Comparison of ENCODE assay signal across 8 cellular contexts in the genomic region with DNA sequence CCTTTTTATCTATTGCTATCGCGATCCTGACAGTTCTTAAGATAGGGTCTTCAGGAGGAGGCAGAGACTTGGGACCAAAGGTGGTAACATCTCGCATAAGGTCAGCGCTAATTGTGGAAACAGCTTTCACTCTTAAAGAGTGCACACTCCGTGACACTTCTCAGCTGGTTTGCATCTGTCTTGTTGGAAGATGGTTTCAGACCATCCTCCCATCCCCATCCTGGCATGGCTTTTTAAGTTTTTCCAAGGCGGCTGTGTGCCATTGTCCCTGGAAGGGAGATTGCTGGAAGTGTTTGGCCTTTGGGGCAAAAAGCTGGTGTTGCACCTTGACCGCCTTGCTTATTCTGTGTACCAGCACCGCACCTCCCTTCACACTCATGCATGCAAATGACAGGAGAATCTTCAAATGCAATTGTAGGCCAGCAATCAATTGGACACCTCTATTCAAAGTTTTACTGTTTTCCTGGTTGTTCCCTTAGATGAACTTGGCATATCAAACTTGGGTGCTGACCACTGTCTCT. TPM values are rescaled to one million over a fixed set of nuclear protein-coding genes. Genes with fewer than 3 reads are reported as not detected.
A peak's percentile ranks its signal among the peaks of the same experiment; 100 is the strongest.
DNase-seq lines count a peak whose midpoint lies in the region; ATAC-seq and TF ChIP-seq lines count a peak whose summit lies in the region.
"Had no signal": no experiment of that assay in that cellular context is flagged by ENCODE, and none has a peak within 500 bp of the region (broad histone marks: within the 10 kb centered on the region; RNA-seq: fewer than 3 reads in every experiment).

No MANE protein-coding gene starts in this region.

- in situ Hi-C loops in G401 (cut with HindIII; ENCODE audit: low sequenced_read_pairs) = no loop called here

- H3K27me3 Mint-ChIP-seq in activated B cell treated with CpG ODN at 0.5 μM for 24 hours = no peaks in the 10 kb centered on the region
- H3K27me3 Mint-ChIP-seq in stimulated activated memory B cell treated with anti-CD40 and anti-IgM and Interleukin-4, amounts not matched to agents 10 μg/mL and 1 μg/mL and 100 μg/mL, for 72 hours = no peaks in the 10 kb centered on the region

- peak overlapping the region; percentile 84 for H3K4me3 ChIP-seq in HL-60 (replicated peaks; ENCODE audit: insufficient read depth, low read length)
- peak overlapping the region; percentile 53 for H3K4me3 ChIP-seq in iPS-11a (ENCODE audit: low read depth, low read length)

- H3K27me3 ChIP-seq in HL-60 (ENCODE audit: insufficient read depth, poor library complexity, severe bottlenecking) = no peaks in the 10 kb centered on the region

- TF ChIP-seq CTCF in HL-60 (IDR thresholded peaks at IDR 0.05; ENCODE audit: insufficient read depth, low read length) (no peak), activated B cell treated with CpG ODN at 0.5 μM for 24 hours (IDR thresholded peaks at IDR 0.05) (no peak)

- intact Hi-C loops in activated B cell treated with CpG ODN at 0.5 μM for 24 hours (cut with micrococcal nuclease) = loop anchor here (5.0 kb wide), 1 partner anchor 56 kb away; a partner anchor contains a TSS

- H3K27ac Mint-ChIP-seq in activated B cell treated with CpG ODN at 0.5 μM for 24 hours = peak overlapping the region; percentile 43
- no peak overlapping the region for H3K27ac Mint-ChIP-seq in stimulated activated memory B cell treated with anti-CD40 and anti-IgM and Interleukin-4, amounts not matched to agents 10 μg/mL and 1 μg/mL and 100 μg/mL, for 72 hours

- DNase-seq in HL-60 (ENCODE audit: low read depth in 1 of 2, low spot score in 1 of 2) (no peak), activated B cell treated with CpG ODN at 0.5 μM for 24 hours (no peak), occipital lobe (lab: John Stamatoyannopoulos, UW) (no peak), G401 (ENCODE audit: low spot score) (no peak)
- DNase-seq: NCI-H2081 treated with DMSO at 0.1 percent for 48 hours had no signal

- H3K9me3 Mint-ChIP-seq in activated B cell treated with CpG ODN at 0.5 μM for 24 hours = no peaks in the 10 kb centered on the region
- no peaks in the 10 kb centered on the region for H3K9me3 Mint-ChIP-seq in stimulated activated memory B cell treated with anti-CD40 and anti-IgM and Interleukin-4, amounts not matched to agents 10 μg/mL and 1 μg/mL and 100 μg/mL, for 72 hours

- peaks cover 33% of the 10 kb centered on the region for H3K4me1 Mint-ChIP-seq in activated B cell treated with CpG ODN at 0.5 μM for 24 hours
- H3K4me1 Mint-ChIP-seq in stimulated activated memory B cell treated with anti-CD40 and anti-IgM and Interleukin-4, amounts not matched to agents 10 μg/mL and 1 μg/mL and 100 μg/mL, for 72 hours = peaks cover 61% of the 10 kb centered on the region

- no peaks in the 10 kb centered on the region for H3K36me3 Mint-ChIP-seq in activated B cell treated with CpG ODN at 0.5 μM for 24 hours (ENCODE audit: low read depth)
- peaks cover 6% of the 10 kb centered on the region for H3K36me3 Mint-ChIP-seq in stimulated activated memory B cell treated with anti-CD40 and anti-IgM and Interleukin-4, amounts not matched to agents 10 μg/mL and 1 μg/mL and 100 μg/mL, for 72 hours

- no peak for ATAC-seq in activated B cell treated with CpG ODN at 0.5 μM for 24 hours (ENCODE audit: low read depth)
- no peak for ATAC-seq in stimulated activated memory B cell treated with anti-CD40 and anti-IgM and Interleukin-4, amounts not matched to agents 10 μg/mL and 1 μg/mL and 100 μg/mL, for 72 hours
- ATAC-seq in HG03439 (IDR thresholded peaks at IDR 0.05; ENCODE audit: unreplicated experiment) = no peak

- H3K4me3 Mint-ChIP-seq in activated B cell treated with CpG ODN at 0.5 μM for 24 hours = peak overlapping the region; percentile 80
- H3K4me3 Mint-ChIP-seq in stimulated activated memory B cell treated with anti-CD40 and anti-IgM and Interleukin-4, amounts not matched to agents 10 μg/mL and 1 μg/mL and 100 μg/mL, for 72 hours = peak overlapping the region; percentile 78

- no peak overlapping the region for H3K27ac ChIP-seq in HL-60 (replicated peaks)

- POLR2A ChIA-PET in activated B cell treated with CpG ODN at 0.5 μM for 24 hours (lab: Charles Lee) = no interaction called here

- CTCF ChIA-PET in activated B cell treated with CpG ODN at 0.5 μM for 24 hours (lab: Charles Lee) = interaction anchor here (0.8 to 1.4 kb wide), 2 partner anchors 20 to 61 kb away, joined by 3 to 4 read pairs; no protein-coding TSS in a partner anchor

RNA-seq across cellular contexts. Expression of a gene that starts 1.5 kb away (rescaled TPM):
- total RNA-seq in activated B cell treated with CpG ODN at 0.5 μM for 24 hours (12.8 and 14.0 TPM in 2 replicates), occipital lobe (59.4 TPM)
- 12.7 and 14.9 TPM in 2 replicates for total RNA-seq in G401 (2014; rRNA removed; shearing (Covaris generic))

RNA-seq across cellular contexts. Expression of a gene that starts 9.4 kb away (rescaled TPM):
- total RNA-seq in activated B cell treated with CpG ODN at 0.5 μM for 24 hours = 0.07 TPM in 1 of 2 replicates, not detected in the other
- total RNA-seq in occipital lobe = 0.31 TPM
- not detected in 2 replicates for total RNA-seq in G401 (2014; rRNA removed; shearing (Covaris generic))

RNA-seq across cellular contexts. Expression of a gene that starts 56.2 kb away (rescaled TPM):
- 33.6 and 33.9 TPM in 2 replicates for total RNA-seq in activated B cell treated with CpG ODN at 0.5 μM for 24 hours
- 33.8 TPM for total RNA-seq in occipital lobe
- 81.2 and 90.6 TPM in 2 replicates for total RNA-seq in G401 (2014; rRNA removed; shearing (Covaris generic))
